17 cellular contexts compared by ENCODE assay signal in the genomic region with DNA sequence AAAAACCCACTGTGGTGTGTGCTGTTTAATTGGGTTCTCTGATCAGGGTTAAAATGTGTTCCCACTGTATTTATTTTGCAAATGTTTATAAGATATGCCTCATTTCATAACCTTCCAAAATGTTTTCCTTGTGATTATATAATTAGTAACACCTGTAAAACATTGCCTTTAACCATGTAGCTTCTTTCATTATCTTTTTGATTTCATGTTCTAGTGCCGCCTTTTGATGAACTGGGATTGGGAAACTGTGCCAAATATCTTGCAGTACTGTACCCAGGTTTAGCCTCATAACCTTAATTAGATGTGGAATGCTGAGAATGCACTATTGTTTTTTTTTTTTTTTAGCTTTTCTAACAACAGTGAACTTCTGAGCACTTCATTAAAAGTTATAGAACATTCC.
A peak's percentile ranks its signal among the peaks of the same experiment; 100 is the strongest.
DNase-seq lines count a peak whose midpoint lies in the region; ATAC-seq, FAIRE-seq and TF ChIP-seq lines count a peak whose summit lies in the region.
"Had no signal": no experiment of that assay in that cellular context is flagged by ENCODE, and none has a peak within 500 bp of the region (broad histone marks: within the 10 kb centered on the region; RNA-seq: fewer than 3 reads in every experiment).

No MANE protein-coding gene starts in this region.

- no peaks in the 10 kb centered on the region for H3K36me3 ChIP-seq in effector memory CD4-positive, alpha-beta T cell (ENCODE audit: control insufficient read depth, insufficient read depth, low read length)
- H3K36me3 ChIP-seq in small intestine (ENCODE audit: control insufficient read depth in 2 of 2, insufficient read depth in 2 of 2, low read length in 2 of 2), result peaks cover 0 to 2% of the 10 kb centered on the region in 2 donors
- H3K36me3 ChIP-seq: pancreas had no signal

- no peaks in the 10 kb centered on the region for H3K9me3 Mint-ChIP-seq in nephron
- H3K9me3 Mint-ChIP-seq: activated naive CD8-positive, alpha-beta T cell treated with anti-CD3 and anti-CD28 coated beads, Interleukin-2, amount 50 U/mL, for 24 hours; effector memory CD8-positive, alpha-beta T cell; IgD-negative memory B cell had no signal

- H3K9me3 ChIP-seq in effector memory CD4-positive, alpha-beta T cell (ENCODE audit: control insufficient read depth, low read length), result no peaks in the 10 kb centered on the region
- no peaks in the 10 kb centered on the region for H3K9me3 ChIP-seq in small intestine (ENCODE audit: control insufficient read depth, low read depth)
- H3K9me3 ChIP-seq: pancreas had no signal

- H3K27me3 Mint-ChIP-seq in nephron (ENCODE audit: low read depth), result no peaks in the 10 kb centered on the region
- H3K27me3 Mint-ChIP-seq: activated naive CD8-positive, alpha-beta T cell treated with anti-CD3 and anti-CD28 coated beads, Interleukin-2, amount 50 U/mL, for 24 hours; effector memory CD8-positive, alpha-beta T cell had no signal

- peaks cover 56% of the 10 kb centered on the region for H3K4me1 Mint-ChIP-seq in nephron
- H3K4me1 Mint-ChIP-seq: activated naive CD8-positive, alpha-beta T cell treated with anti-CD3 and anti-CD28 coated beads, Interleukin-2, amount 50 U/mL, for 24 hours had no signal

- 78 to 87% (median 81%) methylated on average over 1 of the region's 1 CpG for WGBS in small intestine, 3 donors

- no peak for TF ChIP-seq CTCF in C4-2B (conservative IDR thresholded peaks at IDR 0.05)
- TF ChIP-seq CTCF in nephron (IDR thresholded peaks at IDR 0.05; ENCODE audit: unreplicated experiment in 3 of 3), result no peak

- peak overlapping the region; percentile 91 to 97 (median 96) for H3K27ac Mint-ChIP-seq in nephron
- H3K27ac Mint-ChIP-seq: activated naive CD8-positive, alpha-beta T cell treated with anti-CD3 and anti-CD28 coated beads, Interleukin-2, amount 50 U/mL, for 24 hours had no signal

- H3K4me3 ChIP-seq in effector memory CD4-positive, alpha-beta T cell (ENCODE audit: insufficient read depth, low read depth, low read length, poor library complexity, severe bottlenecking), result no peak overlapping the region
- no peak overlapping the region for H3K4me3 ChIP-seq in small intestine (ENCODE audit: low read depth in 1 of 2, low read length in 2 of 2)
- H3K4me3 ChIP-seq: pancreas, SK-N-MC had no signal

- no peak for ATAC-seq in GM18909 (IDR thresholded peaks at IDR 0.05; ENCODE audit: poor library complexity, unreplicated experiment)
- ATAC-seq: activated CD4-positive, CD25-positive, alpha-beta regulatory T cell treated with anti-CD3 and anti-CD28 coated beads, Interleukin-2, amount 50 U/mL, for 24 hours; activated naive CD8-positive, alpha-beta T cell treated with anti-CD3 and anti-CD28 coated beads, Interleukin-2, amount 50 U/mL, for 24 hours; effector memory CD8-positive, alpha-beta T cell had no signal

- H3K4me1 ChIP-seq in effector memory CD4-positive, alpha-beta T cell (ENCODE audit: control insufficient read depth, insufficient read depth, low read length, poor library complexity, severe bottlenecking), result no peaks in the 10 kb centered on the region
- H3K4me1 ChIP-seq in small intestine (ENCODE audit: control insufficient read depth in 2 of 2, insufficient read depth in 1 of 2, low read depth in 1 of 2, low read length in 1 of 2), result no peaks in the 10 kb centered on the region

- peak overlapping the region; percentile 95 for H3K27ac ChIP-seq in C4-2B
- H3K27ac ChIP-seq in effector memory CD4-positive, alpha-beta T cell (ENCODE audit: insufficient read depth, low read length, poor library complexity, severe bottlenecking), result no peak overlapping the region
- H3K27ac ChIP-seq in small intestine (ENCODE audit: low read depth in 1 of 2, low read length in 1 of 2), result no peak overlapping the region
- H3K27ac ChIP-seq: SK-N-MC had no signal

- peaks cover 23% of the 10 kb centered on the region for H3K36me3 Mint-ChIP-seq in nephron (ENCODE audit: low read depth)

- H3K27me3 ChIP-seq in effector memory CD4-positive, alpha-beta T cell (replicated peaks; ENCODE audit: control insufficient read depth, insufficient read depth, low read length, poor library complexity, severe bottlenecking), result no peaks in the 10 kb centered on the region
- H3K27me3 ChIP-seq in small intestine (ENCODE audit: control insufficient read depth in 2 of 2, insufficient read depth in 2 of 2, low read length in 2 of 2), result no peaks in the 10 kb centered on the region
- H3K27me3 ChIP-seq: pancreas had no signal

- DNase-seq in NCI-H69 (lab: John Stamatoyannopoulos, UW), result peak; percentile 28
- peak; percentile 63 for DNase-seq in dermis blood vessel endothelial cell
- DNase-seq in effector memory CD4-positive, alpha-beta T cell, result no peak
- no peak for DNase-seq in small intestine
- DNase-seq in activated CD4-positive, alpha-beta T cell treated with anti-CD3 and anti-CD28 coated beads, Interleukin-2, amount 50 U/mL, for 1 hour, result no peak
- DNase-seq: activated naive CD8-positive, alpha-beta T cell treated with anti-CD3 and anti-CD28 coated beads, Interleukin-2, amount 50 U/mL, for 24 hours; activated T-cell treated with anti-CD3 and anti-CD28 coated beads for 4 hours; effector memory CD8-positive, alpha-beta T cell; GDM1; pancreas; stimulated activated CD4-positive, alpha-beta T cell treated with anti-CD3 and anti-CD28 coated beads, Interleukin-1b, Interleukin-23, amount 100 ng/mL, for 48 hours had no signal

- H3K4me3 Mint-ChIP-seq in nephron, result peak overlapping the region; percentile 17 to 32 (median 23)
- H3K4me3 Mint-ChIP-seq: activated naive CD8-positive, alpha-beta T cell treated with anti-CD3 and anti-CD28 coated beads, Interleukin-2, amount 50 U/mL, for 24 hours; effector memory CD8-positive, alpha-beta T cell; IgD-negative memory B cell had no signal

- FAIRE-seq in small intestine (lab: Jason Lieb, UNC), result no peak
- FAIRE-seq: pancreas had no signal

Comparison
In these comparisons a context has a peak if more than half of its experiments do, and no peak if none do; other contexts are left out.
1. DNase-seq: peak in NCI-H69 (single experiment) and dermis blood vessel endothelial cell (single experiment); none in effector memory CD4-positive, alpha-beta T cell (0 of 3), small intestine (single experiment) and activated CD4-positive, alpha-beta T cell treated with anti-CD3 and anti-CD28 coated beads, Interleukin-2, amount 50 U/mL, for 1 hour (single experiment).